In genomic region chr18:12843420-12844346, GRCh38 we compare ENCODE assay signal across 11 cellular contexts. TPM values are rescaled to one million over a fixed set of nuclear protein-coding genes. Genes with fewer than 3 reads are reported as not detected.
DNase-seq lines count a peak whose midpoint lies in the region; ATAC-seq and TF ChIP-seq lines count a peak whose summit lies in the region.
"Had no signal": no experiment of that assay in that cellular context is flagged by ENCODE, and none has a peak within 500 bp of the region (broad histone marks: within the 10 kb centered on the region; RNA-seq: fewer than 3 reads in every experiment).

No MANE protein-coding gene starts in this region.

- intact Hi-C loops in breast epithelium (cut with DNase I; ENCODE audit: low total_unique reads) (no loop called here), mammary epithelial cell (cut with micrococcal nuclease) (no loop called here), activated B cell treated with CpG ODN at 0.5 μM for 24 hours (cut with micrococcal nuclease) (loop anchor here (2.0 kb wide), 1 partner anchor 17 kb away; no protein-coding TSS in a partner anchor)

- no peaks in the 10 kb centered on the region for H3K27me3 Mint-ChIP-seq in activated B cell treated with CpG ODN at 0.5 μM for 24 hours
- no peaks in the 10 kb centered on the region for H3K27me3 Mint-ChIP-seq in type B pancreatic cell

- H3K27me3 ChIP-seq in breast epithelium = no peaks in the 10 kb centered on the region
- no peaks in the 10 kb centered on the region for H3K27me3 ChIP-seq in mammary epithelial cell (ENCODE audit: insufficient read depth, low read length)

- 86% methylated on average over 11 of the region's 12 CpGs for WGBS in mammary epithelial cell (ENCODE audit: low coverage, missing lambda C conversion rate)

- peaks cover 50% of the 10 kb centered on the region for H3K4me1 Mint-ChIP-seq in activated B cell treated with CpG ODN at 0.5 μM for 24 hours
- peaks cover 11% of the 10 kb centered on the region for H3K4me1 Mint-ChIP-seq in type B pancreatic cell (ENCODE audit: unreplicated experiment)

- TF ChIP-seq CTCF in breast epithelium (IDR thresholded peaks at IDR 0.05) (no peak), mammary epithelial cell (conservative IDR thresholded peaks at IDR 0.05 in 1 of 2, IDR thresholded peaks at IDR 0.05 in 1 of 2; ENCODE audit: extremely low read depth in 1 of 2, insufficient read depth in 1 of 2, low read depth in 1 of 2, low read length in 2 of 2) (no peak), activated B cell treated with CpG ODN at 0.5 μM for 24 hours (IDR thresholded peaks at IDR 0.05) (no peak), fibroblast of villous mesenchyme (IDR thresholded peaks at IDR 0.05; ENCODE audit: insufficient read depth, low read depth, low read length) (no peak), type B pancreatic cell (conservative IDR thresholded peaks at IDR 0.05) (no peak)

- H3K9ac ChIP-seq in mammary epithelial cell (ENCODE audit: insufficient read depth, low read length) = no peak overlapping the region

- H4K20me1 ChIP-seq in mammary epithelial cell (ENCODE audit: insufficient read depth, low read length) = no peaks in the 10 kb centered on the region

- no TSS peak for BruUV-seq in mammary epithelial cell (replicated peaks; lab: Mats Ljungman, UMichigan)

- no peak overlapping the region for H3K4me2 ChIP-seq in mammary epithelial cell (ENCODE audit: insufficient read depth, low read depth, low read length)

- H3K4me3 Mint-ChIP-seq in activated B cell treated with CpG ODN at 0.5 μM for 24 hours = no peak overlapping the region
- no peak overlapping the region for H3K4me3 Mint-ChIP-seq in type B pancreatic cell

- H3K4me3 ChIP-seq in breast epithelium = no peak overlapping the region
- H3K4me3 ChIP-seq in mammary epithelial cell (replicated peaks in 1 of 3; ENCODE audit: insufficient read depth in 1 of 3, low read depth in 2 of 3, low read length in 3 of 3) = no peak overlapping the region
- H3K4me3 ChIP-seq in fibroblast of villous mesenchyme (ENCODE audit: low read depth, low read length) = no peak overlapping the region
- H3K4me3 ChIP-seq: prostate gland had no signal

- H3K27ac Mint-ChIP-seq in activated B cell treated with CpG ODN at 0.5 μM for 24 hours (peak overlapping the region; percentile 64), type B pancreatic cell (peak overlapping the region; percentile 5)

- H3K36me3 Mint-ChIP-seq in activated B cell treated with CpG ODN at 0.5 μM for 24 hours (ENCODE audit: low read depth) = peaks cover 30% of the 10 kb centered on the region
- peaks cover 14% of the 10 kb centered on the region for H3K36me3 Mint-ChIP-seq in type B pancreatic cell

- TF ChIP-seq POLR2A in breast epithelium (IDR thresholded peaks at IDR 0.05) = no peak

- H3K79me2 ChIP-seq in mammary epithelial cell (ENCODE audit: insufficient read depth, low read length) = peaks cover 82% of the 10 kb centered on the region

- DNase-seq in breast epithelium (ENCODE audit: low spot score in 2 of 2) (no peak), mammary epithelial cell (no peak), activated B cell treated with CpG ODN at 0.5 μM for 24 hours (no peak), fibroblast of villous mesenchyme (ENCODE audit: low read depth) (peak; percentile 42), type B pancreatic cell (ENCODE audit: extremely low spot score, unreplicated experiment) (no peak), NOMO-1 (lab: John Stamatoyannopoulos, UW; ENCODE audit: unreplicated experiment in 2 of 2) (no peak), NCI-H1417 (lab: John Stamatoyannopoulos, UW) (no peak), SW480 (ENCODE audit: low spot score) (no peak)
- DNase-seq: NCI-H2029; NK-92 treated with Interleukin-12 subunit alpha and Interleukin-12 subunit beta, amount 100 ng/mL, for 24 hours had no signal

- H3K4me1 ChIP-seq in breast epithelium = no peaks in the 10 kb centered on the region
- H3K4me1 ChIP-seq in mammary epithelial cell (ENCODE audit: insufficient read depth, low read length) = peaks cover 8% of the 10 kb centered on the region
- H3K4me1 ChIP-seq: prostate gland had no signal

- H2AFZ ChIP-seq in mammary epithelial cell (ENCODE audit: low read depth, low read length) = no peak overlapping the region

- no peaks in the 10 kb centered on the region for H3K36me3 ChIP-seq in breast epithelium
- H3K36me3 ChIP-seq in mammary epithelial cell (ENCODE audit: insufficient read depth, low read length) = no peaks in the 10 kb centered on the region
- H3K36me3 ChIP-seq: prostate gland had no signal

- no peaks in the 10 kb centered on the region for H3K9me3 Mint-ChIP-seq in activated B cell treated with CpG ODN at 0.5 μM for 24 hours
- H3K9me3 Mint-ChIP-seq in type B pancreatic cell = no peaks in the 10 kb centered on the region

- POLR2A ChIA-PET in activated B cell treated with CpG ODN at 0.5 μM for 24 hours (lab: Charles Lee) = interaction anchor here (0.6 to 1.9 kb wide), 4 partner anchors 10 to 40 kb away, joined by 3 to 6 read pairs (median 4); partner anchors contain the start of gene PTPN2

- dilution Hi-C loops in mammary epithelial cell (cut with HindIII; ENCODE audit: low sequenced_read_pairs) = no loop called here

- in situ Hi-C loops in mammary epithelial cell (cut with MboI; ENCODE audit: low sequenced_read_pairs in 2 of 2) = no loop called here

- H3K9me3 ChIP-seq in breast epithelium = no peaks in the 10 kb centered on the region
- H3K9me3 ChIP-seq in mammary epithelial cell (replicated peaks; ENCODE audit: insufficient read depth, low read length) = no peaks in the 10 kb centered on the region
- H3K9me3 ChIP-seq: prostate gland had no signal

- no peak for ATAC-seq in activated B cell treated with CpG ODN at 0.5 μM for 24 hours (ENCODE audit: low read depth)

- peak overlapping the region; percentile 50 to 74 for H3K27ac ChIP-seq in breast epithelium
- no peak overlapping the region for H3K27ac ChIP-seq in mammary epithelial cell (ENCODE audit: insufficient read depth, low read depth, low read length)
- H3K27ac ChIP-seq: prostate gland had no signal

- CTCF ChIA-PET in mammary epithelial cell (lab: Charles Lee; ENCODE audit: low non-redundant PET) (no interaction called here), activated B cell treated with CpG ODN at 0.5 μM for 24 hours (lab: Charles Lee) (no interaction called here)

RNA-seq across cellular contexts. Expression of gene PTPN2, which starts 40.4 kb away (rescaled TPM):
- total RNA-seq in breast epithelium = 10 to 100 TPM; 38.4 to 57.1 (median 53.7) TPM
- 10 to 100 TPM; 25.3 to 47.0 TPM for total RNA-seq in mammary epithelial cell
- 18.6 TPM for polyA plus RNA-seq in mammary epithelial cell
- polyA minus RNA-seq in mammary epithelial cell = 15.6 TPM
- 66.4 and 76.5 TPM in 2 replicates for total RNA-seq in activated B cell treated with CpG ODN at 0.5 μM for 24 hours
- total RNA-seq in fibroblast of villous mesenchyme = 19.3 and 31.1 TPM in 2 replicates
- 31.4 and 32.7 TPM in 2 replicates for total RNA-seq in type B pancreatic cell (ENCODE audit: low replicate concordance)
